1 cellular context compared by ENCODE assay signal in the genomic region with DNA sequence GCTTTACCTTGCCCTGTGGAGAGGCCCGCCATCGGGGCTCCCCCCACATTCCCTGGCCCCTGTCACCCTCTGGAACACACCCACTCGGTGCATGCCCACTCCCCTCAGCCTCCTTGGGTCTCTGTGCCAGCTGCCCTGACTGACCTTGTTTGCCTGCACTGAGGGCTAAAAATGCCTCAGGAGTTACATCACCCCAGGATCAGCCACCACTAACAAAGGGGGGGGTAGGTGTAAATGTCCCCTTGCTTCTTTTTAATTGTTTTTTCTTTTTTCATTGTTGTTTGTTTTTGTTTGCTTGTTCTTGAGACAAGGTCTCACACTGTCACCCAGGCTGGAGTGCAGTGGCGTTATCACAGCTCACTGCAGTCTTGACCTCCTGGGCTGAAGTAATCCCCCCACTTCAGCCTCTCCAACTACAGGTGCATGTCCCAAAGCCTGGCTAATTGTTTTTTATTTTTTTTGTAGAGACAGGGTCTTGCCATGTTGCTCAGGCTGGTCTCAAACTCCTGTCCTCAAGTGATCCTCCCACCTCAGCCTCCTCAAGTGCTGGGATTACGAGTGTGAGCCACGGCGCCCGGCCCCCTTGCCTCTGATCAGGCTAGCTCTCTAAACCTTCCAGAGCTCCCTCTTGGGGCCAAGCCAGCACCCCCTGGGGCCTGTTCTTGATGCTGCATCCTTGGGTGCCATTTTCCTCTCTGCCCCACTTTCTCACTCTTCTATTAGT.
TF ChIP-seq lines count a peak whose summit lies in the region.

No MANE protein-coding gene starts in this region.

TF ChIP-seq in K562, 482 proteins besides CTCF, POLR2A, EP300 and RAD21 (continued from another document):
- no peak for TF ChIP-seq CLOCK (CRISPR knock-in tag; IDR thresholded peaks at IDR 0.05; ENCODE audit: borderline replicate concordance)
- no peak for TF ChIP-seq BRCA1 (IDR thresholded peaks at IDR 0.05)
- no peak for TF ChIP-seq BRCA1 (CRISPR knock-in tag; IDR thresholded peaks at IDR 0.05)
- no peak for TF ChIP-seq MTA3 (IDR thresholded peaks at IDR 0.05; ENCODE audit: borderline replicate concordance)
- TF ChIP-seq SRSF3 (IDR thresholded peaks at IDR 0.05; ENCODE audit: insufficient read depth, low read length) = no peak
- TF ChIP-seq DPF2 (IDR thresholded peaks at IDR 0.05) = no peak
- TF ChIP-seq MEF2A (IDR thresholded peaks at IDR 0.05; ENCODE audit: control insufficient read depth, low read depth, low read length) = no peak
- TF ChIP-seq TAF1 (IDR thresholded peaks at IDR 0.05; ENCODE audit: control insufficient read depth, extremely low read depth, insufficient read depth, low read length, severe bottlenecking) = no peak
- no peak for TF ChIP-seq GATA2 (CRISPR knock-in tag; IDR thresholded peaks at IDR 0.05)
- no peak for TF ChIP-seq NFIC (IDR thresholded peaks at IDR 0.05)
- no peak for TF ChIP-seq GTF3C2 (IDR thresholded peaks at IDR 0.05; ENCODE audit: borderline replicate concordance, extremely low read depth, insufficient read length)
- TF ChIP-seq NCOA1 (IDR thresholded peaks at IDR 0.05; ENCODE audit: low read depth) = no peak
